Comparison of ENCODE assay signal across 22 cellular contexts in genomic region chr10:16367899-16368298, GRCh38.
"Had no signal": no experiment of that assay in that cellular context is flagged by ENCODE, and none has a peak within 500 bp of the region (broad histone marks: within the 10 kb centered on the region; RNA-seq: fewer than 3 reads in every experiment).

No MANE protein-coding gene starts in this region.

- H3K4me1 Mint-ChIP-seq: activated naive CD8-positive, alpha-beta T cell treated with anti-CD3 and anti-CD28 coated beads, Interleukin-2, amount 10 ng/mL, durations not matched to agents 7 days and 5 days had no signal

- ATAC-seq: activated CD4-positive, CD25-positive, alpha-beta regulatory T cell treated with anti-CD3 and anti-CD28 coated beads, Interleukin-2, amount 50 U/mL, for 24 hours; activated CD8-positive, alpha-beta T cell treated with anti-CD3 and anti-CD28 coated beads, Interleukin-2, amount 10 ng/mL, durations not matched to agents 7 days and 5 days; SK-N-SH treated with all-trans-retinoic acid at 6 μM for 48 hours had no signal

- H3K36me3 ChIP-seq: adrenal gland, Peyer's patch, SJCRH30 had no signal

- H3K4me1 ChIP-seq: adrenal gland, Peyer's patch, SJCRH30 had no signal

- H3K9me3 Mint-ChIP-seq: activated naive CD8-positive, alpha-beta T cell treated with anti-CD3 and anti-CD28 coated beads, Interleukin-2, amount 10 ng/mL, durations not matched to agents 7 days and 5 days had no signal

- H3K36me3 Mint-ChIP-seq: activated naive CD8-positive, alpha-beta T cell treated with anti-CD3 and anti-CD28 coated beads, Interleukin-2, amount 10 ng/mL, durations not matched to agents 7 days and 5 days had no signal

- H3K27me3 ChIP-seq: Peyer's patch, SJCRH30 had no signal

- H3K27ac ChIP-seq: adrenal gland, Peyer's patch, RWPE1, SJCRH30 had no signal

- H3K4me3 Mint-ChIP-seq: activated CD8-positive, alpha-beta T cell treated with anti-CD3 and anti-CD28 coated beads, Interleukin-2, amount 10 ng/mL, durations not matched to agents 7 days and 5 days; activated naive CD8-positive, alpha-beta T cell treated with anti-CD3 and anti-CD28 coated beads, Interleukin-2, amount 10 ng/mL, durations not matched to agents 7 days and 5 days; T-helper 1 cell treated with Interleukin-12 subunit alpha and Interleukin-12 subunit beta and Interleukin-4 antibody, amounts not matched to agents 30 μg/mL and 1 μg/mL, for 36 hours had no signal

- DNase-seq: activated CD4-positive, alpha-beta T cell treated with anti-CD3 and anti-CD28 coated beads for 4 hours; activated CD8-positive, alpha-beta memory T cell treated with anti-CD3 and anti-CD28 coated beads, Interleukin-2, amount 50 U/mL, for 48 hours; activated CD8-positive, alpha-beta T cell treated with anti-CD3 and anti-CD28 coated beads, Interleukin-2, amount 10 ng/mL, durations not matched to agents 7 days and 5 days; activated naive CD4-positive, alpha-beta T cell treated with anti-CD3 and anti-CD28 coated beads, Interleukin-2, amount 50 U/mL, for 16 hours; activated naive CD8-positive, alpha-beta T cell treated with anti-CD3 and anti-CD28 coated beads, Interleukin-2, amount 10 ng/mL, durations not matched to agents 7 days and 5 days; activated T-cell treated with anti-CD3 and anti-CD28 coated beads, Interleukin-2, amount 50 U/mL, for 1 hour; adrenal gland; anterior cingulate cortex; cerebellar nuclear complex; KG1; NCI-H1048; NCI-H1436; NCI-H187 treated with DMSO at 0.1 percent for 48 hours; NCI-H524; NCI-H82; Peyer's patch; Right ventricle myocardium superior; SJCRH30 had no signal

- H3K27ac Mint-ChIP-seq: activated CD8-positive, alpha-beta T cell treated with anti-CD3 and anti-CD28 coated beads, Interleukin-2, amount 10 ng/mL, durations not matched to agents 7 days and 5 days; activated naive CD8-positive, alpha-beta T cell treated with anti-CD3 and anti-CD28 coated beads, Interleukin-2, amount 10 ng/mL, durations not matched to agents 7 days and 5 days; T-helper 1 cell treated with Interleukin-12 subunit alpha and Interleukin-12 subunit beta and Interleukin-4 antibody, amounts not matched to agents 30 μg/mL and 1 μg/mL, for 36 hours had no signal

- H3K9me3 ChIP-seq: adrenal gland, Peyer's patch, SJCRH30 had no signal

- H3K4me3 ChIP-seq: adrenal gland, Peyer's patch, SJCRH30 had no signal
